In the genomic region with DNA sequence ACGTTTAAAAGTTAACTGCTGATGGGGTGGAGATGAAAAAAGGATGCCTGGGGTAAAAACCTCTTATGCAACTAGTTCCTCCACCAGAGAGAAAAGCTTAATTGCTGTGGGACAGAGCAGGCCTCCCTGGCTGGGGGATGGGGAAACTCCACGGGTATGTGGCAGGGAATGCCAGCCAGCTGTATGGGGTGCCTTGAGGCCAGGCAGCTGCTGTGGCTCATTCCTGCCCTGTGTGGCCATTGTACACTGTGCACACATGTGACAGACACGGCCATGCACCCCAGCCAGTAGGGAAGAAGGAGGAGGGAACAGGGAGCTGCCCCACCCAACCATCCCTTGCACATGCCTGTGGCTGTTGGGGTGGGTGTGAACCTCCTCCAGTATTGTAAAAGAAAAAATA, we compare ENCODE assay signal across 22 cellular contexts.
A peak's percentile ranks its signal among the peaks of the same experiment; 100 is the strongest.
DNase-seq lines count a peak whose midpoint lies in the region; FAIRE-seq lines count a peak whose summit lies in the region.
"Had no signal": no experiment of that assay in that cellular context is flagged by ENCODE, and none has a peak within 500 bp of the region (broad histone marks: within the 10 kb centered on the region; RNA-seq: fewer than 3 reads in every experiment).

No MANE protein-coding gene starts in this region.

- CTCF ChIA-PET in CD4-positive, alpha-beta memory T cell (lab: Charles Lee; ENCODE audit: partially characterized antibody): no interaction called here

- no peaks in the 10 kb centered on the region for H3K36me3 ChIP-seq in H7 (replicated peaks; ENCODE audit: control insufficient read depth, insufficient read depth, low read length)
- no peaks in the 10 kb centered on the region for H3K36me3 ChIP-seq in CD4-positive, alpha-beta memory T cell (ENCODE audit: insufficient read depth, low read length)

- no peaks in the 10 kb centered on the region for H3K27me3 Mint-ChIP-seq in CD4-positive, alpha-beta memory T cell

- no peaks in the 10 kb centered on the region for H3K4me1 Mint-ChIP-seq in CD4-positive, alpha-beta memory T cell

- no peaks in the 10 kb centered on the region for H3K27me3 ChIP-seq in H7 (ENCODE audit: control insufficient read depth, insufficient read depth, low read length)
- H3K27me3 ChIP-seq in CD4-positive, alpha-beta memory T cell (ENCODE audit: insufficient read depth, low read length): no peaks in the 10 kb centered on the region

- POLR2A ChIA-PET in CD4-positive, alpha-beta memory T cell (lab: Charles Lee; ENCODE audit: partially characterized antibody): no interaction called here

- no peak for FAIRE-seq in HTR-8/SVneo (lab: Jason Lieb, UNC)
- FAIRE-seq: D721Med had no signal

- H3K36me3 Mint-ChIP-seq in CD4-positive, alpha-beta memory T cell: peaks cover 0 to 1% of the 10 kb centered on the region in 2 donors

- no peak overlapping the region for H3K27ac Mint-ChIP-seq in CD4-positive, alpha-beta memory T cell

- H3K4me1 ChIP-seq in CD4-positive, alpha-beta memory T cell (ENCODE audit: insufficient read depth, low read length): no peaks in the 10 kb centered on the region

- no peaks in the 10 kb centered on the region for H3K9me3 ChIP-seq in CD4-positive, alpha-beta memory T cell (ENCODE audit: control insufficient read depth in 1 of 2, low read length in 2 of 2)

- peak; percentile 2 for DNase-seq in NCI-H82 (lab: John Stamatoyannopoulos, UW)
- no peak for DNase-seq in NCI-H82 treated with DMSO at 0.1 percent for 48 hours (lab: John Stamatoyannopoulos, UW; ENCODE audit: unreplicated experiment)
- peak; percentile 31 to 40 for DNase-seq in Kasumi-1 (lab: John Stamatoyannopoulos, UW)
- peak; percentile 19 for DNase-seq in foreskin melanocyte
- DNase-seq in H7: no peak
- no peak for DNase-seq in CD4-positive, alpha-beta memory T cell
- DNase-seq in HTR-8/SVneo (ENCODE audit: insufficient read length, low spot score): no peak
- DNase-seq: 8988T, AML-193, DMS79, H9, KG1, NCI-H1092 treated with DMSO at 0.1 percent for 48 hours, NCI-H1436 treated with DMSO at 0.1 percent for 48 hours, NCI-H2029, NCI-H345, NCI-H524, PC-9, RPMI8226, SHP77 had no signal

- no peak overlapping the region for H3K4me3 ChIP-seq in H7 (ENCODE audit: insufficient read depth, low read depth, low read length)
- H3K4me3 ChIP-seq in CD4-positive, alpha-beta memory T cell (ENCODE audit: low read length in 2 of 2): no peak overlapping the region
- H3K4me3 ChIP-seq: PC-9 had no signal

- no peak overlapping the region for H3K4me3 Mint-ChIP-seq in CD4-positive, alpha-beta memory T cell
- H3K4me3 Mint-ChIP-seq: H9 had no signal

- no peak overlapping the region for H3K27ac ChIP-seq in CD4-positive, alpha-beta memory T cell (ENCODE audit: low read depth, low read length)
- H3K27ac ChIP-seq: C4-2B, PC-9 had no signal

- H3K9me3 Mint-ChIP-seq in CD4-positive, alpha-beta memory T cell: peaks cover 2 to 36% (median 13%) of the 10 kb centered on the region in 8 donors

- intact Hi-C loops in CD4-positive, alpha-beta memory T cell (cut with micrococcal nuclease): no loop called here

Comparison
In these comparisons a context has a peak if more than half of its experiments do, and no peak if none do; other contexts are left out.
1. DNase-seq: peak in NCI-H82 (single experiment), Kasumi-1 (2 of 2) and foreskin melanocyte (single experiment); none in NCI-H82 treated with DMSO at 0.1 percent for 48 hours (single experiment), H7 (single experiment), CD4-positive, alpha-beta memory T cell (0 of 5) and HTR-8/SVneo (single experiment).